ENCODE assay signal across 22 cellular contexts in the genomic region with DNA sequence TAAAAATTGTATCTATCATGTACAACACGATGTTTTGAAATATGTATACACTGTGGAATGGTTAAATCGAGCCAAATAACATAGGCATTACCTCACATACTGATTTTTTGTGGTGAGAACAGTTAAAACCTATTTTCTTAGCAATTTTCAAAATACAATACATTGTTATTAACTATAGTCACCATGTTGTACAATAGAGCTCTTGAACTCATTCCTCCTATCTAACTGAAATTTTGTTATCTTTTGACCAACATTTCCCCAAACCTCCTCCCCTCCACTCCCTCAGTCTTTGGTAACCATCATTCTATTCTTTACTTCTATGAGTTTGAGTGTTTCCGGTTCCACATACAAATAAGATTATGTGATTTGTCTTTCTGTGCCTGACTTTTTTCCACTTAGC.
"Had no signal": no experiment of that assay in that cellular context is flagged by ENCODE, and none has a peak within 500 bp of the region (broad histone marks: within the 10 kb centered on the region; RNA-seq: fewer than 3 reads in every experiment).

No MANE protein-coding gene starts in this region.

- DNase-seq: activated B cell treated with CpG ODN at 0.5 μM for 24 hours; activated CD4-positive, alpha-beta T cell treated with anti-CD3 and anti-CD28 coated beads for 36 hours; activated naive CD4-positive, alpha-beta T cell; activated T-cell treated with anti-CD3 and anti-CD28 coated beads for 4 hours; activated T-cell treated with anti-CD3 and anti-CD28 coated beads, Interleukin-2, amount 50 U/mL, for 72 hours; anterior cingulate cortex; body of pancreas; cerebellar nuclear complex; foreskin melanocyte; heart right ventricle; left lung; mesendoderm; natural killer cell; right lobe of liver; stimulated activated CD4-positive, alpha-beta T cell treated with anti-CD3 and anti-CD28 coated beads, Interleukin-12 subunit alpha, Interleukin-12 subunit beta, amount 100 ng/mL, for 4 hours; stimulated activated CD4-positive, alpha-beta T cell treated with anti-CD3 and anti-CD28 coated beads, Interleukin-4, amount 100 ng/mL, for 1 hour; stimulated activated naive CD8-positive, alpha-beta T cell treated with anti-CD3 and anti-CD28 coated beads, Interleukin-15, Interleukin-2, amounts not matched to agents 100 U/mL and 50 U/mL, for 24 hours; testis; transverse colon had no signal

- H3K36me3 ChIP-seq: cardiac muscle cell, heart right ventricle, left lung, right lobe of liver, transverse colon had no signal

- H3K9me3 Mint-ChIP-seq: activated B cell treated with CpG ODN at 0.5 μM for 24 hours; activated T-cell treated with anti-CD3 and anti-CD28 coated beads, Interleukin-2, amount 50 U/mL, for 72 hours; natural killer cell had no signal

- H3K36me3 Mint-ChIP-seq: natural killer cell had no signal

- H3K4me3 Mint-ChIP-seq: activated B cell treated with CpG ODN at 0.5 μM for 24 hours; activated CD4-positive, alpha-beta T cell treated with anti-CD3 and anti-CD28 coated beads for 36 hours; natural killer cell had no signal

- ATAC-seq: activated CD4-positive, alpha-beta T cell treated with anti-CD3 and anti-CD28 coated beads for 36 hours; activated naive CD4-positive, alpha-beta T cell treated with anti-CD3 and anti-CD28 coated beads, Interleukin-2, amount 50 U/mL, for 72 hours; activated T-cell treated with anti-CD3 and anti-CD28 coated beads, Interleukin-2, amount 50 U/mL, for 72 hours; body of pancreas; heart right ventricle; left lung; natural killer cell; right lobe of liver; stimulated activated naive CD8-positive, alpha-beta T cell treated with anti-CD3 and anti-CD28 coated beads, Interleukin-15, Interleukin-2, amounts not matched to agents 100 U/mL and 50 U/mL, for 24 hours had no signal

- H3K27ac Mint-ChIP-seq: activated B cell treated with CpG ODN at 0.5 μM for 24 hours; activated CD4-positive, alpha-beta T cell treated with anti-CD3 and anti-CD28 coated beads for 36 hours; activated T-cell treated with anti-CD3 and anti-CD28 coated beads, Interleukin-2, amount 50 U/mL, for 72 hours; natural killer cell had no signal

- H3K9me3 ChIP-seq: body of pancreas, left lung, right lobe of liver, testis, transverse colon had no signal

- H3K27me3 ChIP-seq: body of pancreas, cardiac muscle cell, heart right ventricle, left lung, right lobe of liver, testis, transverse colon had no signal

- H3K27me3 Mint-ChIP-seq: activated B cell treated with CpG ODN at 0.5 μM for 24 hours; activated CD4-positive, alpha-beta T cell treated with anti-CD3 and anti-CD28 coated beads for 36 hours had no signal

- H3K27ac ChIP-seq: body of pancreas, cardiac muscle cell, heart right ventricle, left lung, right lobe of liver, testis, transverse colon had no signal

- H3K4me3 ChIP-seq: body of pancreas, cardiac muscle cell, heart right ventricle, left lung, lung, right lobe of liver, testis, transverse colon had no signal
